ENCODE assay signal across 19 cellular contexts in the genomic region with DNA sequence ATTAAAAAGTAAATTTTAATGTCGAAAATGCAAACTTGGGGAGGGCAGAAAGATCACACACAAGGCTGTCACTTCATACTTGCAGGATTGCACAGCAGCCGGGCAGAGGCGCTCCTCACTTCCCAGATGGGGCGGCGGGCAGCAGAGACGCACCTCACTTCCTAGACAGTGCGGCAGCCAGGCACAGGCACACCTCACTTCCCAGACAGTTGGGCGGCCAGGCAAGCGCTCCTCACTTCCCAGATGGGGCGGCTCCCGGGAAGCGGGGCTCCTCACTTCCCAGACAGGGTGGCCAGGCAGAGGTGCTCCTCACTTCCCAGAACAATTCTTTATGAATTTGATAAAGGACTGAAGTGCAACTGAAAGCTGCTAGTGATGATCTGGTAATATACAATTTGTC. TPM values are rescaled to one million over a fixed set of nuclear protein-coding genes. Genes with fewer than 3 reads are reported as not detected.
DNase-seq lines count a peak whose midpoint lies in the region; ATAC-seq and TF ChIP-seq lines count a peak whose summit lies in the region.
"Had no signal": no experiment of that assay in that cellular context is flagged by ENCODE, and none has a peak within 500 bp of the region (broad histone marks: within the 10 kb centered on the region; RNA-seq: fewer than 3 reads in every experiment).

No MANE protein-coding gene starts in this region.

- H3K4me3 ChIP-seq in HUES64 (ENCODE audit: low read length), result no peak overlapping the region
- no peak overlapping the region for H3K4me3 ChIP-seq in dorsolateral prefrontal cortex
- no peak overlapping the region for H3K4me3 ChIP-seq in neuronal stem cell (ENCODE audit: low read length in 2 of 2)
- H3K4me3 ChIP-seq: PC-9 had no signal

- no peaks in the 10 kb centered on the region for H3K27me3 Mint-ChIP-seq in WTC11 (ENCODE audit: low read depth)
- H3K27me3 Mint-ChIP-seq: CD8-positive, alpha-beta memory T cell had no signal

- H3K4me1 ChIP-seq in HUES64 (ENCODE audit: insufficient read depth, low read length) (peaks cover 45% of the 10 kb centered on the region), neuronal stem cell (ENCODE audit: control insufficient read depth in 2 of 2, insufficient read depth in 1 of 2, low read depth in 1 of 2, low read length in 2 of 2) (peaks cover 31 to 43% of the 10 kb centered on the region in 2 donors)

- no peak overlapping the region for H3K23ac ChIP-seq in neuronal stem cell (ENCODE audit: low read depth, low read length, poor library complexity)

- H3K14ac ChIP-seq in neuronal stem cell (ENCODE audit: low read length), result no peak overlapping the region

- no peak overlapping the region for H4K8ac ChIP-seq in neuronal stem cell (ENCODE audit: low read depth, low read length)

- no peaks in the 10 kb centered on the region for H3K36me3 ChIP-seq in HUES64 (ENCODE audit: insufficient read depth, low read length)
- peaks cover 0 to 3% of the 10 kb centered on the region in 2 donors for H3K36me3 ChIP-seq in neuronal stem cell (replicated peaks in 1 of 2; ENCODE audit: control insufficient read depth in 2 of 2, insufficient read depth in 2 of 2, low read length in 2 of 2)

- H3K4me2 ChIP-seq in neuronal stem cell (ENCODE audit: insufficient read depth, low read length, poor library complexity, severe bottlenecking), result no peak overlapping the region
- H3K4me2 ChIP-seq: PC-9 had no signal

- DNase-seq in WTC11 (ENCODE audit: low spot score) (no peak), dorsolateral prefrontal cortex (no peak), neuronal stem cell (ENCODE audit: low spot score) (no peak), RKO (ENCODE audit: low spot score) (no peak)
- no peak for DNase-seq in activated naive CD4-positive, alpha-beta T cell treated with Interleukin-2 at 50 U/mL for 16 hours
- DNase-seq: CD8-positive, alpha-beta memory T cell; DMS53; EL; NCI-H1417 treated with DMSO at 0.1 percent for 48 hours; NCI-H187 treated with DMSO at 0.1 percent for 48 hours; NCI-H2227 treated with DMSO at 0.1 percent for 48 hours; NCI-H510A treated with DMSO at 0.1 percent for 48 hours; PC-9 had no signal

- no peak overlapping the region for H2BK5ac ChIP-seq in neuronal stem cell (ENCODE audit: low read length)

- H3K27ac ChIP-seq in HUES64 (ENCODE audit: low read depth, low read length) (peak overlapping the region; percentile 81; the same call in 1 of the 2 replicates), dorsolateral prefrontal cortex (peak overlapping the region; percentile 69 to 99 (median 92)), neuronal stem cell (replicated peaks; ENCODE audit: low read length) (peak overlapping the region; percentile 48)
- H3K27ac ChIP-seq: PC-9 had no signal

- no peak overlapping the region for H2BK15ac ChIP-seq in neuronal stem cell (ENCODE audit: low read length)

- H3K9me3 ChIP-seq in HUES64 (ENCODE audit: insufficient read depth, low read depth, low read length) (no peaks in the 10 kb centered on the region), neuronal stem cell (replicated peaks in 1 of 2; ENCODE audit: control insufficient read depth in 2 of 2, insufficient read depth in 1 of 2, low read depth in 1 of 2, low read length in 2 of 2) (no peaks in the 10 kb centered on the region)

- intact Hi-C loops in dorsolateral prefrontal cortex (cut with DNase I), result loop anchor here (10.0 kb wide), 2 partner anchors 135 to 235 kb away; a partner anchor contains a TSS

- H3K4ac ChIP-seq in neuronal stem cell (ENCODE audit: low read length), result no peak overlapping the region

- H3K18ac ChIP-seq in neuronal stem cell (ENCODE audit: low read length), result peak overlapping the region; percentile 63

- no peak overlapping the region for H2AFZ ChIP-seq in neuronal stem cell (ENCODE audit: low read length)
- H2AFZ ChIP-seq: PC-9 had no signal

- ATAC-seq in WTC11 (0 out of 2 replicates have a peak, but pooled peaks have one; percentile 8), HG03097 (IDR thresholded peaks at IDR 0.05; ENCODE audit: low FRiP score, unreplicated experiment) (no peak), GM18517 (IDR thresholded peaks at IDR 0.05; ENCODE audit: unreplicated experiment) (no peak)

- no peak overlapping the region for H3K27ac Mint-ChIP-seq in WTC11

- H3K36me3 Mint-ChIP-seq in WTC11, result no peaks in the 10 kb centered on the region

- H3K9me3 Mint-ChIP-seq in WTC11, result no peaks in the 10 kb centered on the region
- H3K9me3 Mint-ChIP-seq: CD8-positive, alpha-beta memory T cell had no signal

- H3K4me3 Mint-ChIP-seq in WTC11, result no peak overlapping the region
- H3K4me3 Mint-ChIP-seq: CD8-positive, alpha-beta memory T cell had no signal

- 94% methylated on average over 12 of the region's 12 CpGs for WGBS in HUES64
- WGBS in neuronal stem cell (ENCODE audit: extremely low coverage in 2 of 2, insufficient read length in 2 of 2, insufficient replicate concordance in 1 of 2), 2 donors, result no CpG with 5 or more reads among the region's 12 CpGs

- no peak overlapping the region for H2BK120ac ChIP-seq in neuronal stem cell (ENCODE audit: low read depth, low read length)

- CTCF ChIA-PET in WTC11 (lab: Charles Lee), result interaction anchor here (0.6 to 2.8 kb wide), 11 partner anchors 9 to 918 kb away, joined by 3 to 20 read pairs (median 5); no protein-coding TSS in a partner anchor

- H2BK12ac ChIP-seq in neuronal stem cell (ENCODE audit: low read length), result no peak overlapping the region

- no peaks in the 10 kb centered on the region for H3K27me3 ChIP-seq in HUES64 (ENCODE audit: insufficient read depth, low read length)
- H3K27me3 ChIP-seq in dorsolateral prefrontal cortex, result no peaks in the 10 kb centered on the region
- H3K27me3 ChIP-seq in neuronal stem cell (ENCODE audit: control insufficient read depth in 3 of 3, insufficient read depth in 3 of 3, low read depth in 1 of 3, low read length in 3 of 3), result no peaks in the 10 kb centered on the region

- no peak overlapping the region for H4K91ac ChIP-seq in neuronal stem cell (ENCODE audit: low read depth, low read length, poor library complexity)

- H3K9ac ChIP-seq in HUES64 (ENCODE audit: low read depth, low read length) (no peak overlapping the region), neuronal stem cell (ENCODE audit: low read depth, low read length, poor library complexity) (peak overlapping the region; percentile 5)

- H2AK5ac ChIP-seq in neuronal stem cell (ENCODE audit: low read depth, low read length), result no peak overlapping the region

- POLR2A ChIA-PET in WTC11 (lab: Charles Lee), result interaction anchor here (1.0 kb wide), 1 partner anchor 88 kb away, joined by 3 read pairs; no protein-coding TSS in a partner anchor

- H3K4me1 Mint-ChIP-seq in WTC11, result peaks cover 65% of the 10 kb centered on the region

- no peaks in the 10 kb centered on the region for H3K79me1 ChIP-seq in neuronal stem cell (ENCODE audit: low read depth, low read length)

- TF ChIP-seq CTCF in WTC11 (IDR thresholded peaks at IDR 0.05), result no peak
- no peak for TF ChIP-seq CTCF in dorsolateral prefrontal cortex (IDR thresholded peaks at IDR 0.05 in 54 of 56, conservative IDR thresholded peaks at IDR 0.05 in 2 of 56; ENCODE audit: low read depth in 1 of 56, partially characterized antibody in 56 of 56)

TF ChIP-seq in WTC11, 78 proteins besides CTCF, POLR2A, EP300 and RAD21:
- TF ChIP-seq CREB1 (CRISPR knock-in tag; IDR thresholded peaks at IDR 0.05), result no peak
- no peak for TF ChIP-seq OVOL2 (CRISPR knock-in tag; IDR thresholded peaks at IDR 0.05; ENCODE audit: borderline replicate concordance)
- TF ChIP-seq EMX1 (CRISPR knock-in tag; IDR thresholded peaks at IDR 0.05), result no peak
- TF ChIP-seq, protein P1, sequence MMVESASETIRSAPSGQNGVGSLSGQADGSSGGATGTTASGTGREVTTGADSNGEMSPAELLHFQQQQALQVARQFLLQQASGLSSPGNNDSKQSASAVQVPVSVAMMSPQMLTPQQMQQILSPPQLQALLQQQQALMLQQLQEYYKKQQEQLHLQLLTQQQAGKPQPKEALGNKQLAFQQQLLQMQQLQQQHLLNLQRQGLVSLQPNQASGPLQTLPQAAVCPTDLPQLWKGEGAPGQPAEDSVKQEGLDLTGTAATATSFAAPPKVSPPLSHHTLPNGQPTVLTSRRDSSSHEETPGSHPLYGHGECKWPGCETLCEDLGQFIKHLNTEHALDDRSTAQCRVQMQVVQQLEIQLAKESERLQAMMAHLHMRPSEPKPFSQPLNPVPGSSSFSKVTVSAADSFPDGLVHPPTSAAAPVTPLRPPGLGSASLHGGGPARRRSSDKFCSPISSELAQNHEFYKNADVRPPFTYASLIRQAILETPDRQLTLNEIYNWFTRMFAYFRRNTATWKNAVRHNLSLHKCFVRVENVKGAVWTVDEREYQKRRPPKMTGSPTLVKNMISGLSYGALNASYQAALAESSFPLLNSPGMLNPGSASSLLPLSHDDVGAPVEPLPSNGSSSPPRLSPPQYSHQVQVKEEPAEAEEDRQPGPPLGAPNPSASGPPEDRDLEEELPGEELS (CRISPR knock-in tag; IDR thresholded peaks at IDR 0.05), result no peak
- TF ChIP-seq, protein P2, sequence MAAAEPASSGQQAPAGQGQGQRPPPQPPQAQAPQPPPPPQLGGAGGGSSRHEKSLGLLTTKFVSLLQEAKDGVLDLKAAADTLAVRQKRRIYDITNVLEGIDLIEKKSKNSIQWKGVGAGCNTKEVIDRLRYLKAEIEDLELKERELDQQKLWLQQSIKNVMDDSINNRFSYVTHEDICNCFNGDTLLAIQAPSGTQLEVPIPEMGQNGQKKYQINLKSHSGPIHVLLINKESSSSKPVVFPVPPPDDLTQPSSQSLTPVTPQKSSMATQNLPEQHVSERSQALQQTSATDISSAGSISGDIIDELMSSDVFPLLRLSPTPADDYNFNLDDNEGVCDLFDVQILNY (CRISPR knock-in tag; IDR thresholded peaks at IDR 0.05), result no peak
- TF ChIP-seq NFATC4 (CRISPR knock-in tag; IDR thresholded peaks at IDR 0.05), result no peak

RNA-seq across cellular contexts. Expression of a gene that starts 21.2 kb away (rescaled TPM):
- not detected for polyA plus RNA-seq in HUES64 (2013, experiment 1 of 2)
- not detected for polyA plus RNA-seq in HUES64 (2013, experiment 2 of 2)
- total RNA-seq in WTC11 (2021) (not detected in 3 replicates), dorsolateral prefrontal cortex (10 to 100 TPM in 18 of 120 experiments, 1 to 10 TPM in 102; 1.7 to 21.4 (median 6.2) TPM)
- polyA plus RNA-seq in neuronal stem cell (2013, experiment 1 of 2), result 1.2 TPM
- 1.0 TPM for polyA plus RNA-seq in neuronal stem cell (2013, experiment 2 of 2)
- total RNA-seq: CD8-positive, alpha-beta memory T cell; H4; HT-29; M059J; PC-9 had no signal
- polyA plus RNA-seq: CD8-positive, alpha-beta memory T cell had no signal

RNA-seq across cellular contexts. Expression of a gene that starts 43.6 kb away (rescaled TPM):
- polyA plus RNA-seq in HUES64 (2013, experiment 1 of 2), result 71.5 TPM
- polyA plus RNA-seq in HUES64 (2013, experiment 2 of 2), result 71.1 TPM
- total RNA-seq in WTC11 (2021), result 94.5 to 108 TPM (median 101 TPM) in 3 replicates
- total RNA-seq in dorsolateral prefrontal cortex, result 10 to 100 TPM in 41 of 120 experiments, 1 to 10 TPM in 79; 5.2 to 24.3 (median 8.9) TPM
- 56.2 TPM for polyA plus RNA-seq in neuronal stem cell (2013, experiment 1 of 2)
- polyA plus RNA-seq in neuronal stem cell (2013, experiment 2 of 2), result 56.3 TPM
